Comparison of ENCODE assay signal across 8 cellular contexts in the genomic region with DNA sequence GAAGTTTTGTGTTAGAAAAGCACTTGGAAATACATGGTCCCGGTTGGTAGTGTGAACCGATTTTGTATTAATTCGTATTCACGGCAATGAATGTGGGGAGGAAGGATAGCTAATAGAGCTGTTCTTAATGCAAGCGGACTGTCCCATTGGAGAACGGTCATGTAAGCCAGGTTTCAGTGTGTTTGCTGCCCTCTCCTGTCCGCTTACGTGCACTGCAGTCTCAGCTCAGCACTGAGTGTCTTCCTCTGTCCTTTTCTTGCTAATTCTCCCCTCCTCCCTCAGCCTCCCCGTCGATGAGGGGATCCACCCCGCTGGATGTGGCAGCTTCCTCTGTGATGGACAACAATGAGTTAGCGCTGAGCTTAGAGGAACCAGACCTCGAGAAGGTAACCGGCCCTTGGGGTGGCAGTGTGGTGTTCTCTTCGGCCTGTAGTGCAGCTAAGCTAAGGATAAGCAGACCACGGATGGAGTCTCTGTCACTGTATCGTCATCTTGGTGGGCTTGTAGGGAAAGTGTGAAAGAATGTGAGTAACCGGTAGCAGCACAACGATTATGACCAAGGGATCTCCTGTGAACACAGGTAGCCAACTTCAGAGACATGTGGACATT.
DNase-seq lines count a peak whose midpoint lies in the region; ATAC-seq and TF ChIP-seq lines count a peak whose summit lies in the region.

No MANE protein-coding gene starts in this region.

- intact Hi-C loops in activated CD4-positive, alpha-beta T cell treated with anti-CD3 and anti-CD28 coated beads, Interleukin-2, amount 10 ng/mL, durations not matched to agents 24 days and 14 days (cut with micrococcal nuclease) = loop anchor here (2.0 to 10.0 kb wide), 2 partner anchors 408 to 466 kb away; no protein-coding TSS in a partner anchor
- intact Hi-C loops in lower leg skin (cut with DNase I; ENCODE audit: low total_unique reads) = loop anchor here (5.0 kb wide), 1 partner anchor 408 kb away; no protein-coding TSS in a partner anchor

- no peaks in the 10 kb centered on the region for H3K9me3 Mint-ChIP-seq in activated CD4-positive, alpha-beta T cell treated with anti-CD3 and anti-CD28 coated beads, Interleukin-2, amount 10 ng/mL, durations not matched to agents 24 days and 14 days

- WGBS in lower leg skin, 2 donors = 23 to 26% methylated on average over 19 of the region's 19 CpGs

- peaks cover 2% of the 10 kb centered on the region for H3K27me3 Mint-ChIP-seq in activated CD4-positive, alpha-beta T cell treated with anti-CD3 and anti-CD28 coated beads, Interleukin-2, amount 10 ng/mL, durations not matched to agents 24 days and 14 days

- TF ChIP-seq POLR2A in lower leg skin (IDR thresholded peaks at IDR 0.05) = no peak

- DNase-seq in GM03348 (ENCODE audit: low spot score) (peak; percentile 84), NCI-H510A (lab: John Stamatoyannopoulos, UW) (peak; percentile 15), dedifferentiated amniotic fluid mesenchymal stem cell (ENCODE audit: extremely low spot score) (peak; percentile 79), lower leg skin (ENCODE audit: low spot score in 2 of 2) (peak; percentile 55 to 93)
- DNase-seq in activated CD4-positive, alpha-beta T cell treated with anti-CD3 and anti-CD28 coated beads, Interleukin-2, amount 10 ng/mL, durations not matched to agents 24 days and 14 days = peak; percentile 87
- DNase-seq in stimulated activated CD4-positive, alpha-beta T cell treated with anti-CD3 and anti-CD28 coated beads, TNF-alpha, amount 100 ng/mL, for 24 hours (ENCODE audit: low read depth in 3 of 3) = peak; percentile 32 to 65 (median 42)

- H3K27ac Mint-ChIP-seq in activated CD4-positive, alpha-beta T cell treated with anti-CD3 and anti-CD28 coated beads, Interleukin-2, amount 10 ng/mL, durations not matched to agents 24 days and 14 days = no peak overlapping the region

- H3K4me3 Mint-ChIP-seq in activated CD4-positive, alpha-beta T cell treated with anti-CD3 and anti-CD28 coated beads, Interleukin-2, amount 10 ng/mL, durations not matched to agents 24 days and 14 days = no peak overlapping the region

- H3K36me3 Mint-ChIP-seq in activated CD4-positive, alpha-beta T cell treated with anti-CD3 and anti-CD28 coated beads, Interleukin-2, amount 10 ng/mL, durations not matched to agents 24 days and 14 days (ENCODE audit: low read depth) = no peaks in the 10 kb centered on the region

- ATAC-seq in HG02623 (IDR thresholded peaks at IDR 0.05; ENCODE audit: unreplicated experiment) (peak; percentile 63), GM19397 (IDR thresholded peaks at IDR 0.05; ENCODE audit: unreplicated experiment) (no peak)

- H3K4me1 Mint-ChIP-seq in activated CD4-positive, alpha-beta T cell treated with anti-CD3 and anti-CD28 coated beads, Interleukin-2, amount 10 ng/mL, durations not matched to agents 24 days and 14 days = no peaks in the 10 kb centered on the region

- no peak overlapping the region for H3K4me3 ChIP-seq in lower leg skin (ENCODE audit: low read depth, poor library complexity, severe bottlenecking)

- TF ChIP-seq CTCF in lower leg skin (IDR thresholded peaks at IDR 0.05) = peak in 1 of 3 donors; percentile 77

Comparison
In these comparisons a context has a peak if more than half of its experiments do, and no peak if none do; other contexts are left out.
1. DNase-seq: peak in every context shown above with its lines; median percentile 87 in activated CD4-positive, alpha-beta T cell treated with anti-CD3 and anti-CD28 coated beads, Interleukin-2, amount 10 ng/mL, durations not matched to agents 24 days and 14 days; 84 in GM03348; 79 in dedifferentiated amniotic fluid mesenchymal stem cell; 74 in lower leg skin; 42 in stimulated activated CD4-positive, alpha-beta T cell treated with anti-CD3 and anti-CD28 coated beads, TNF-alpha, amount 100 ng/mL, for 24 hours; 15 in NCI-H510A.